ENCODE assay signal across 8 cellular contexts in genomic region chr5:150412319-150413175, GRCh38.
DNase-seq lines count a peak whose midpoint lies in the region; ATAC-seq and TF ChIP-seq lines count a peak whose summit lies in the region.

Gene CD74, minus strand, starts transcription at chr5:150412910. Its CDS starts 161 bp downstream, at chr5:150412749.

- no peak for TF ChIP-seq CTCF in MM.1S (IDR thresholded peaks at IDR 0.05; ENCODE audit: low read length)

- H3K4me3 ChIP-seq in MM.1S (ENCODE audit: low read length): peak within 1 kb of the TSS; percentile 89
- peak within 1 kb of the TSS; percentile 90 to 95 for H3K4me3 ChIP-seq in duodenal mucosa (ENCODE audit: low read depth in 1 of 2, low read length in 2 of 2)

- DNase-seq in DMS53 treated with DMSO at 0.1 percent for 48 hours (lab: John Stamatoyannopoulos, UW; ENCODE audit: unreplicated experiment) (peak; percentile 69), MM.1S (peak; percentile 99), medulla oblongata (ENCODE audit: extremely low spot score) (peak; percentile 92), NCI-H1436 (lab: John Stamatoyannopoulos, UW) (no peak)
- peak; percentile 87 to 90 for DNase-seq in activated CD4-positive, alpha-beta T cell treated with anti-CD3 and anti-CD28 coated beads, Interleukin-2, amount 50 U/mL, for 4 hours
- DNase-seq in stimulated activated CD8-positive, alpha-beta memory T cell treated with anti-CD3 and anti-CD28 coated beads, Interleukin-15, amount 100 ng/mL, for 24 hours (ENCODE audit: low read depth): peak; percentile 50

- H3K79me2 ChIP-seq in MM.1S (ENCODE audit: low read length): peaks cover 51% of the 10 kb centered on the region

- H3K9me2 ChIP-seq in MM.1S (replicated peaks; ENCODE audit: insufficient read depth, low read length): no peaks in the 10 kb centered on the region

- H3K4me2 ChIP-seq in MM.1S (ENCODE audit: low read depth, low read length): peak within 1 kb of the TSS; percentile 94

- peaks cover 20% of the 10 kb centered on the region for H3K4me1 ChIP-seq in MM.1S (ENCODE audit: low read length)
- H3K4me1 ChIP-seq in duodenal mucosa (ENCODE audit: control insufficient read depth in 1 of 2, insufficient read depth in 2 of 2, low read length in 2 of 2): peaks cover 18 to 48% of the 10 kb centered on the region in 2 donors

- H2AFZ ChIP-seq in MM.1S (ENCODE audit: low read length): peak within 1 kb of the TSS; percentile 48

- no peaks in the 10 kb centered on the region for H4K20me1 ChIP-seq in MM.1S (ENCODE audit: insufficient read depth, low read length)

- no peaks in the 10 kb centered on the region for H3K9me3 ChIP-seq in MM.1S (replicated peaks; ENCODE audit: insufficient read depth, low read length)
- H3K9me3 ChIP-seq in duodenal mucosa (ENCODE audit: control insufficient read depth in 1 of 2, low read length in 2 of 2): no peaks in the 10 kb centered on the region

- H3F3A ChIP-seq in MM.1S (ENCODE audit: insufficient read depth, low read length): peaks cover 21% of the 10 kb centered on the region

- H3K9ac ChIP-seq in MM.1S (ENCODE audit: low read length): peak within 1 kb of the TSS; percentile 95
- peak within 1 kb of the TSS; percentile 86 to 96 for H3K9ac ChIP-seq in duodenal mucosa (ENCODE audit: low read depth in 1 of 2, low read length in 2 of 2)

- H3K36me3 ChIP-seq in MM.1S (replicated peaks; ENCODE audit: insufficient read depth, low read length) (no peaks in the 10 kb centered on the region; the same call in 1 of the 2 replicates), duodenal mucosa (ENCODE audit: control insufficient read depth in 1 of 2, insufficient read depth in 2 of 2, low read length in 2 of 2) (peaks cover 7% of the 10 kb centered on the region in 2 donors)

- H3K27ac ChIP-seq in MM.1S (ENCODE audit: low read length): peak within 1 kb of the TSS; percentile 93
- H3K27ac ChIP-seq in duodenal mucosa (ENCODE audit: low read depth, low read length): peak within 1 kb of the TSS; percentile 91

- H3K27me3 ChIP-seq in MM.1S (replicated peaks; ENCODE audit: insufficient read depth, low read length) (no peaks in the 10 kb centered on the region), duodenal mucosa (ENCODE audit: control insufficient read depth in 1 of 2, insufficient read depth in 2 of 2, low read length in 2 of 2) (no peaks in the 10 kb centered on the region)

- peak; percentile 75 for ATAC-seq in GM21576 (IDR thresholded peaks at IDR 0.05; ENCODE audit: unreplicated experiment)
